In genomic region chr13:38417727-38418126, GRCh38 we compare ENCODE assay signal across 9 cellular contexts.
DNase-seq lines count a peak whose midpoint lies in the region; ATAC-seq lines count a peak whose summit lies in the region.
"Had no signal": no experiment of that assay in that cellular context is flagged by ENCODE, and none has a peak within 500 bp of the region (broad histone marks: within the 10 kb centered on the region; RNA-seq: fewer than 3 reads in every experiment).

No MANE protein-coding gene starts in this region.

- no peaks in the 10 kb centered on the region for H3K36me3 ChIP-seq in iPS DF 6.9 (ENCODE audit: control insufficient read depth, insufficient read depth, low read length)

- ATAC-seq in HG02678 (IDR thresholded peaks at IDR 0.05; ENCODE audit: unreplicated experiment): peak; percentile 32
- ATAC-seq in HG03039 (IDR thresholded peaks at IDR 0.05; ENCODE audit: unreplicated experiment): no peak
- no peak for ATAC-seq in T-cell (replicated peaks in 1 of 4)

- DNase-seq in NCI-H446 (lab: John Stamatoyannopoulos, UW) (peak; percentile 14 to 41), NCI-H446 treated with DMSO at 0.1 percent for 48 hours (lab: John Stamatoyannopoulos, UW) (no peak), RPMI8226 (peak; percentile 10), iPS DF 6.9 (ENCODE audit: low read depth, low spot score) (peak; percentile 13), T-cell (no peak), GDM1 (lab: John Stamatoyannopoulos, UW) (no peak)

- H3K4me1 ChIP-seq in iPS DF 6.9 (ENCODE audit: control insufficient read depth, insufficient read depth, low read length): no peaks in the 10 kb centered on the region

- H3K27me3 Mint-ChIP-seq in T-cell: no peaks in the 10 kb centered on the region

- H3K9me3 Mint-ChIP-seq in T-cell: no peaks in the 10 kb centered on the region

- H3K27me3 ChIP-seq in iPS DF 6.9 (ENCODE audit: control insufficient read depth, insufficient read depth, low read length): no peaks in the 10 kb centered on the region

- H3K9me3 ChIP-seq in iPS DF 6.9 (ENCODE audit: control insufficient read depth, insufficient read depth, low read length): no peaks in the 10 kb centered on the region

- CTCF ChIA-PET in T-cell (lab: Charles Lee): no interaction called here

- H3K27ac Mint-ChIP-seq in T-cell: no peak overlapping the region

- no peak overlapping the region for H3K27ac ChIP-seq in iPS DF 6.9 (ENCODE audit: low read length)
- H3K27ac ChIP-seq: skin epidermis had no signal

- peaks cover 6 to 9% (median 7%) of the 10 kb centered on the region in 3 donors for H3K4me1 Mint-ChIP-seq in T-cell

- no peaks in the 10 kb centered on the region for H3K36me3 Mint-ChIP-seq in T-cell

- no CpG with 5 or more reads among the region's 2 CpGs for WGBS in iPS DF 6.9 (ENCODE audit: insufficient coverage, insufficient read length)

- H3K4me3 ChIP-seq in iPS DF 6.9 (ENCODE audit: low read length): no peak overlapping the region
- H3K4me3 ChIP-seq: skin epidermis had no signal

- H3K4me3 Mint-ChIP-seq in T-cell: no peak overlapping the region

- POLR2A ChIA-PET in T-cell (lab: Charles Lee): no interaction called here

Comparison
In these comparisons a context has a peak if more than half of its experiments do, and no peak if none do; other contexts are left out.
1. DNase-seq: peak in NCI-H446 (2 of 2), RPMI8226 (single experiment) and iPS DF 6.9 (single experiment); none in NCI-H446 treated with DMSO at 0.1 percent for 48 hours (single experiment), T-cell (0 of 34) and GDM1 (single experiment).